ENCODE assay signal across 10 cellular contexts in the genomic region with DNA sequence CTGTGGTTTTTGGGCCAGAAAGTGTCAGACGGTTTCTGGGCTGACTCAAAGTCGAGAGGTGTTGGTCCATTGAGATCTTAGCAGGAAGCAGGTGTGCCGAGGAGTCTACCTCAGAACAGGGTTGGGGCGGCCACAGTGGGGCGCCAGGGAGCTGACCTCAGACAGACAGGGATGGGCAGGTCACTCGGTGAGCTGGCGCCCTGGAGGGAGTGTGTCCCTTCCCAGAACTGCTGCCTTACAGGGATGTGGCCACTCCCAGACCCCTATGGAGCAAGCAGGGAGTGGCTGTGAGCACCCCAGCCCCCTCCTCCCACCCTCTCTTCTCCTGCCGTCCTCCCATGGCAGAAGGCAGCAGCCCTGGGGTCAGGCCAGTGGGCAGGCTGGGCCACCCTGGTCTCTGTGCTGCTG. TPM values are rescaled to one million over a fixed set of nuclear protein-coding genes. Genes with fewer than 3 reads are reported as not detected.
DNase-seq lines count a peak whose midpoint lies in the region; ATAC-seq, FAIRE-seq and TF ChIP-seq lines count a peak whose summit lies in the region.
"Had no signal": no experiment of that assay in that cellular context is flagged by ENCODE, and none has a peak within 500 bp of the region (broad histone marks: within the 10 kb centered on the region; RNA-seq: fewer than 3 reads in every experiment).

No MANE protein-coding gene starts in this region.

- no peak overlapping the region for H3K9ac ChIP-seq in SK-N-SH

- no peak for TF ChIP-seq POLR2A in H54 (IDR thresholded peaks at IDR 0.05; ENCODE audit: low read depth, low read length)

- TF ChIP-seq EP300 in SK-N-SH (IDR thresholded peaks at IDR 0.05; ENCODE audit: borderline replicate concordance in 1 of 2, low read depth in 1 of 2, low read length in 1 of 2): no peak

- TF ChIP-seq CTCF in CD8-positive, alpha-beta T cell (IDR thresholded peaks at IDR 0.05): no peak
- TF ChIP-seq CTCF in SK-N-SH (IDR thresholded peaks at IDR 0.05) (peak; percentile 55), hepatocyte (IDR thresholded peaks at IDR 0.05; ENCODE audit: poor library complexity) (peak; percentile 37), omental fat pad (IDR thresholded peaks at IDR 0.05) (no peak)

- H3K4me2 ChIP-seq in SK-N-SH: no peak overlapping the region
- no peak overlapping the region for H3K4me2 ChIP-seq in hepatocyte

- no peak for FAIRE-seq in H54 (lab: Jason Lieb, UNC)

- peak; percentile 47 for ATAC-seq in CD8-positive, alpha-beta T cell
- ATAC-seq in GM21423 (IDR thresholded peaks at IDR 0.05; ENCODE audit: unreplicated experiment) (no peak), omental fat pad (ENCODE audit: low FRiP score) (no peak)

- no peaks in the 10 kb centered on the region for H3K36me3 Mint-ChIP-seq in CD8-positive, alpha-beta T cell
- H3K36me3 Mint-ChIP-seq: IgD-negative memory B cell had no signal

- DNase-seq in CD8-positive, alpha-beta T cell: peak in 3 of 7 experiments; percentile 30 to 59 (median 47)
- DNase-seq in H54 (ENCODE audit: insufficient read length, low spot score) (peak; percentile 71), SK-N-SH (peak; percentile 65), hepatocyte (ENCODE audit: low spot score) (peak; percentile 64), hepatic stellate cell (ENCODE audit: low spot score) (no peak), omental fat pad (ENCODE audit: low spot score) (no peak), NCI-H1694 treated with DMSO at 0.1 percent for 48 hours (lab: John Stamatoyannopoulos, UW) (no peak)

- POLR2A ChIA-PET in CD8-positive, alpha-beta T cell (lab: Charles Lee): no interaction called here
- POLR2A ChIA-PET in SK-N-SH (lab: Yijun Ruan, JAX): no interaction called here

- H3K79me2 ChIP-seq in SK-N-SH (ENCODE audit: insufficient read depth): no peaks in the 10 kb centered on the region
- no peaks in the 10 kb centered on the region for H3K79me2 ChIP-seq in hepatocyte

- CTCF ChIA-PET in CD8-positive, alpha-beta T cell (lab: Charles Lee): no interaction called here
- CTCF ChIA-PET in SK-N-SH (lab: Yijun Ruan, JAX): interaction anchor here (1.3 to 2.1 kb wide), 4 partner anchors 8 to 42 kb away, joined by 3 to 15 read pairs (median 7); a partner anchor contains a TSS

- H3K4me3 Mint-ChIP-seq in CD8-positive, alpha-beta T cell: no peak overlapping the region

- peak; percentile 38 for TF ChIP-seq RAD21 in SK-N-SH (IDR thresholded peaks at IDR 0.05; ENCODE audit: low read length)

- no peaks in the 10 kb centered on the region for H3K9me3 Mint-ChIP-seq in CD8-positive, alpha-beta T cell
- H3K9me3 Mint-ChIP-seq: IgD-negative memory B cell had no signal

- H3K4me1 ChIP-seq in CD8-positive, alpha-beta T cell (ENCODE audit: insufficient read depth, low read length): peaks cover 12% of the 10 kb centered on the region
- H3K4me1 ChIP-seq in SK-N-SH (ENCODE audit: control insufficient read depth in 1 of 2, insufficient read depth in 2 of 2, low read depth in 1 of 2, low read length in 1 of 2) (peaks cover 13 to 14% of the 10 kb centered on the region in 2 experiments; a peak in 3 of 4 replicates), hepatocyte (ENCODE audit: insufficient read depth) (peaks cover 11% of the 10 kb centered on the region)

- no peak overlapping the region for H3K27ac Mint-ChIP-seq in CD8-positive, alpha-beta T cell
- H3K27ac Mint-ChIP-seq: IgD-negative memory B cell had no signal

- H2AFZ ChIP-seq in SK-N-SH (ENCODE audit: low read depth) (no peak overlapping the region), hepatocyte (no peak overlapping the region)

- H3K36me3 ChIP-seq in CD8-positive, alpha-beta T cell (ENCODE audit: insufficient read depth, low read length): no peaks in the 10 kb centered on the region
- no peaks in the 10 kb centered on the region for H3K36me3 ChIP-seq in SK-N-SH (replicated peaks in 1 of 2; ENCODE audit: control insufficient read depth in 1 of 2, insufficient read depth in 2 of 2, low read length in 1 of 2)
- no peaks in the 10 kb centered on the region for H3K36me3 ChIP-seq in hepatocyte (replicated peaks; ENCODE audit: insufficient read depth, low read depth)

- H4K20me1 ChIP-seq in SK-N-SH (ENCODE audit: insufficient read depth) (no peaks in the 10 kb centered on the region), hepatocyte (ENCODE audit: insufficient read depth, poor library complexity, severe bottlenecking) (no peaks in the 10 kb centered on the region)

- H3K4me3 ChIP-seq in CD8-positive, alpha-beta T cell (ENCODE audit: low read depth, low read length): no peak overlapping the region
- H3K4me3 ChIP-seq in SK-N-SH (ENCODE audit: low read depth in 2 of 2, low read length in 1 of 2): no peak overlapping the region
- no peak overlapping the region for H3K4me3 ChIP-seq in hepatocyte

- H3K27me3 ChIP-seq in CD8-positive, alpha-beta T cell (ENCODE audit: insufficient read depth, low read length): no peaks in the 10 kb centered on the region
- H3K27me3 ChIP-seq in SK-N-SH (ENCODE audit: insufficient read depth): no peaks in the 10 kb centered on the region
- no peaks in the 10 kb centered on the region for H3K27me3 ChIP-seq in hepatocyte

- no peak overlapping the region for H3K27ac ChIP-seq in CD8-positive, alpha-beta T cell (ENCODE audit: low read depth, low read length)
- H3K27ac ChIP-seq in SK-N-SH (ENCODE audit: low read depth in 2 of 2, low read length in 1 of 2): no peak overlapping the region
- H3K27ac ChIP-seq in hepatocyte: no peak overlapping the region
- H3K27ac ChIP-seq: epithelial cell of prostate had no signal

- H3K4me1 Mint-ChIP-seq in CD8-positive, alpha-beta T cell (ENCODE audit: low read depth): peaks cover 18% of the 10 kb centered on the region

- WGBS in SK-N-SH (ENCODE audit: low lambda C conversion rate): 52% methylated on average over 4 of the region's 8 CpGs
- WGBS in hepatocyte (ENCODE audit: low lambda C conversion rate, missing lambda C conversion rate): 42% methylated on average over 8 of the region's 8 CpGs

- H3K9me2 ChIP-seq in SK-N-SH (no peaks in the 10 kb centered on the region), hepatocyte (replicated peaks; ENCODE audit: insufficient read depth) (no peaks in the 10 kb centered on the region)

- H3K27me3 Mint-ChIP-seq in CD8-positive, alpha-beta T cell (ENCODE audit: low read depth): peaks cover 3% of the 10 kb centered on the region
- H3K27me3 Mint-ChIP-seq: IgD-negative memory B cell had no signal

- no peaks in the 10 kb centered on the region for H3K9me3 ChIP-seq in CD8-positive, alpha-beta T cell (ENCODE audit: low read length)
- H3K9me3 ChIP-seq in SK-N-SH (no peaks in the 10 kb centered on the region), hepatocyte (ENCODE audit: low read depth) (no peaks in the 10 kb centered on the region)

- intact Hi-C loops in CD8-positive, alpha-beta T cell (cut with DNase I, micrococcal nuclease): no loop called here

- peaks cover 15% of the 10 kb centered on the region for H3F3A ChIP-seq in SK-N-SH (replicated peaks; ENCODE audit: insufficient read depth)

TF ChIP-seq in SK-N-SH, 30 proteins besides CTCF, POLR2A, EP300 and RAD21:
- TF ChIP-seq TAF1 (IDR thresholded peaks at IDR 0.05; ENCODE audit: borderline replicate concordance, low read depth, low read length): no peak

RNA-seq across cellular contexts. Expression of a gene that starts 14.0 kb away (rescaled TPM):
- not detected for total RNA-seq in CD8-positive, alpha-beta T cell
- polyA plus RNA-seq in SK-N-SH (2012; rRNA removed): 0.05 TPM in 1 of 2 replicates, not detected in the other
- not detected in 2 replicates for polyA plus RNA-seq in SK-N-SH (2012; cell fraction: cytosol; rRNA removed)
- polyA plus RNA-seq in SK-N-SH (2012; cell fraction: nucleus; rRNA removed): 0.09 and 0.29 TPM in 2 replicates
- total RNA-seq in hepatocyte: 48.3 and 52.9 TPM in 2 replicates
- 106 and 128 TPM in 2 replicates for polyA plus RNA-seq in hepatocyte
- total RNA-seq in omental fat pad: 1 to 10 TPM in 1 of 4 donors, not detected in 3; 1.1 TPM
- polyA plus RNA-seq: IgD-negative memory B cell had no signal

RNA-seq across cellular contexts. Expression of a gene that starts 23.9 kb away (rescaled TPM):
- 1 to 10 TPM in 1 of 2 experiments, under 1 TPM in 1; 0.72 to 1.8 TPM for total RNA-seq in CD8-positive, alpha-beta T cell
- polyA plus RNA-seq in SK-N-SH (2012; rRNA removed) (3.9 and 4.0 TPM in 2 replicates), hepatocyte (24.8 and 32.2 TPM in 2 replicates)
- 1.1 and 1.9 TPM in 2 replicates for polyA plus RNA-seq in SK-N-SH (2012; cell fraction: cytosol; rRNA removed)
- 27.9 and 35.3 TPM in 2 replicates for polyA plus RNA-seq in SK-N-SH (2012; cell fraction: nucleus; rRNA removed)
- total RNA-seq in hepatocyte (6.6 and 8.7 TPM in 2 replicates), omental fat pad (1 to 10 TPM in 2 of 4 donors, under 1 TPM in 1, not detected in 1; 0.19 to 2.4 (median 1.1) TPM)
- polyA plus RNA-seq: IgD-negative memory B cell had no signal

RNA-seq across cellular contexts. Expression of a gene that starts 39.0 kb away (rescaled TPM):
- total RNA-seq in CD8-positive, alpha-beta T cell: 1,000 to 10,000 TPM; 4,632 to 4,668 TPM
- polyA plus RNA-seq in SK-N-SH (2012; rRNA removed) (3,540 and 4,635 TPM in 2 replicates), hepatocyte (1,312 and 1,458 TPM in 2 replicates)
- 2,365 and 3,863 TPM in 2 replicates for polyA plus RNA-seq in SK-N-SH (2012; cell fraction: cytosol; rRNA removed)
- polyA plus RNA-seq in SK-N-SH (2012; cell fraction: nucleus; rRNA removed): 1,480 and 2,319 TPM in 2 replicates
- total RNA-seq in hepatocyte (4,787 and 7,288 TPM in 2 replicates), omental fat pad (1,000 to 10,000 TPM; 4,137 to 5,837 (median 4,637) TPM)

RNA-seq across cellular contexts. Expression of a gene that starts 58.1 kb away (rescaled TPM):
- 10 to 100 TPM; 82.9 to 90.8 TPM for total RNA-seq in CD8-positive, alpha-beta T cell
- polyA plus RNA-seq in SK-N-SH (2012; rRNA removed) (138 and 143 TPM in 2 replicates), hepatocyte (101 and 104 TPM in 2 replicates)
- 53.1 and 80.5 TPM in 2 replicates for polyA plus RNA-seq in SK-N-SH (2012; cell fraction: cytosol; rRNA removed)
- polyA plus RNA-seq in SK-N-SH (2012; cell fraction: nucleus; rRNA removed): 210 and 292 TPM in 2 replicates
- total RNA-seq in hepatocyte (73.2 and 78.7 TPM in 2 replicates), omental fat pad (10 to 100 TPM; 45.7 to 78.1 (median 67.7) TPM)

RNA-seq across cellular contexts. Expression of a gene that starts 58.2 kb away (rescaled TPM):
- 1 to 10 TPM; 4.8 to 5.1 TPM for total RNA-seq in CD8-positive, alpha-beta T cell
- polyA plus RNA-seq in SK-N-SH (2012; rRNA removed) (7.2 and 8.5 TPM in 2 replicates), hepatocyte (16.8 and 17.9 TPM in 2 replicates)
- polyA plus RNA-seq in SK-N-SH (2012; cell fraction: cytosol; rRNA removed): 4.7 and 5.6 TPM in 2 replicates
- 25.2 and 26.5 TPM in 2 replicates for polyA plus RNA-seq in SK-N-SH (2012; cell fraction: nucleus; rRNA removed)
- total RNA-seq in hepatocyte (3.6 and 4.4 TPM in 2 replicates), omental fat pad (1 to 10 TPM; 1.8 to 7.1 (median 4.3) TPM)

Comparison
In these comparisons a context has a peak if more than half of its experiments do, and no peak if none do; other contexts are left out.
1. DNase-seq: peak in H54 (single experiment), SK-N-SH (single experiment) and hepatocyte (single experiment); none in hepatic stellate cell (single experiment), omental fat pad (single experiment) and NCI-H1694 treated with DMSO at 0.1 percent for 48 hours (single experiment).
2. CTCF ChIP-seq: peak in SK-N-SH (single experiment) and hepatocyte (single experiment); none in CD8-positive, alpha-beta T cell (single experiment) and omental fat pad (0 of 3).
3. RNA of a gene that starts 14.0 kb away (total RNA-seq): 48.3 to 52.9 TPM in hepatocyte; 1.1 TPM in omental fat pad and not detected in CD8-positive, alpha-beta T cell; every median in the first group is over 10 times any median in the second.